9 cellular contexts compared by ENCODE assay signal in genomic region chr3:15982667-15983145, GRCh38.
DNase-seq lines count a peak whose midpoint lies in the region; ATAC-seq and TF ChIP-seq lines count a peak whose summit lies in the region.
"Had no signal": no experiment of that assay in that cellular context is flagged by ENCODE, and none has a peak within 500 bp of the region (broad histone marks: within the 10 kb centered on the region; RNA-seq: fewer than 3 reads in every experiment).

No MANE protein-coding gene starts in this region.

- H3K4me1 ChIP-seq in adipocyte (ENCODE audit: control insufficient read depth, insufficient read depth, low read length) (peaks cover 23% of the 10 kb centered on the region), left ventricle myocardium inferior (peaks cover 6% of the 10 kb centered on the region), colonic mucosa (no peaks in the 10 kb centered on the region)

- H3K36me3 ChIP-seq in adipocyte (ENCODE audit: control insufficient read depth, insufficient read depth, low read length, severe bottlenecking), result no peaks in the 10 kb centered on the region
- no peaks in the 10 kb centered on the region for H3K36me3 ChIP-seq in left ventricle myocardium inferior
- H3K36me3 ChIP-seq in colonic mucosa, result no peaks in the 10 kb centered on the region

- H3K27ac ChIP-seq in left ventricle myocardium inferior (replicated peaks) (peak overlapping the region; percentile 75), substantia nigra (ENCODE audit: low read depth, low read length, poor library complexity, severe bottlenecking) (peak overlapping the region; percentile 10), colonic mucosa (no peak overlapping the region)

- TF ChIP-seq CTCF in left ventricle myocardium inferior (IDR thresholded peaks at IDR 0.05; ENCODE audit: borderline replicate concordance), result no peak
- no peak for TF ChIP-seq CTCF in colonic mucosa (IDR thresholded peaks at IDR 0.05)

- DNase-seq in HK-2 (ENCODE audit: unreplicated experiment), result peak; percentile 71
- DNase-seq in adipocyte (ENCODE audit: low read depth), result peak; percentile 89
- peak; percentile 27 for DNase-seq in left ventricle myocardium inferior
- peak in 40 of 49 donors; percentile 5 to 82 (median 32) for DNase-seq in substantia nigra (lab: John Stamatoyannopoulos, UW)
- no peak for DNase-seq in GF-D8 (lab: John Stamatoyannopoulos, UW)
- DNase-seq in colonic mucosa, result no peak
- DNase-seq: NCI-H187 treated with DMSO at 0.1 percent for 48 hours had no signal

- H3K9ac ChIP-seq in adipocyte (ENCODE audit: low read length), result peak overlapping the region; percentile 77
- H3K9ac ChIP-seq in colonic mucosa (ENCODE audit: low read depth in 2 of 2, low read length in 2 of 2), result no peak overlapping the region

- intact Hi-C loops in left ventricle myocardium inferior (cut with micrococcal nuclease) (no loop called here), colonic mucosa (cut with DNase I) (no loop called here)

- H3K4me3 ChIP-seq in adipocyte (ENCODE audit: low read length) (peak overlapping the region; percentile 66), left ventricle myocardium inferior (peak overlapping the region; percentile 49), colonic mucosa (no peak overlapping the region)

- H3K9me3 ChIP-seq in adipocyte (ENCODE audit: control insufficient read depth, low read length), result no peaks in the 10 kb centered on the region
- H3K9me3 ChIP-seq in left ventricle myocardium inferior (replicated peaks), result no peaks in the 10 kb centered on the region
- no peaks in the 10 kb centered on the region for H3K9me3 ChIP-seq in colonic mucosa

- no peak for ATAC-seq in GM19351 (IDR thresholded peaks at IDR 0.05; ENCODE audit: unreplicated experiment)
- no peak for ATAC-seq in GM21390 (IDR thresholded peaks at IDR 0.05; ENCODE audit: unreplicated experiment)

- H3K27me3 ChIP-seq in adipocyte (replicated peaks; ENCODE audit: control insufficient read depth, insufficient read depth, low read length) (no peaks in the 10 kb centered on the region), left ventricle myocardium inferior (ENCODE audit: low read depth) (no peaks in the 10 kb centered on the region), colonic mucosa (no peaks in the 10 kb centered on the region)

Comparison
In these comparisons a context has a peak if more than half of its experiments do, and no peak if none do; other contexts are left out.
1. DNase-seq: peak in HK-2 (single experiment), adipocyte (single experiment), left ventricle myocardium inferior (single experiment) and substantia nigra (40 of 49); none in GF-D8 (single experiment) and colonic mucosa (single experiment).